8 cellular contexts compared by ENCODE assay signal in genomic region chr16:87869061-87869878, GRCh38. TPM values are rescaled to one million over a fixed set of nuclear protein-coding genes. Genes with fewer than 3 reads are reported as not detected.
DNase-seq lines count a peak whose midpoint lies in the region; ATAC-seq lines count a peak whose summit lies in the region.
"Not testable (repeated sequence)": the region's sequence is repeated elsewhere in the genome, so short reads cannot be mapped to it uniquely, and the experiment has no call there.

TSS of gene SLC7A5 (minus strand) at chr16:87869507. CDS start at chr16:87869422, 85 bp downstream.

- DNase-seq in AML-193 (lab: John Stamatoyannopoulos, UW) (peak; percentile 37 to 42), OCI-M1 (lab: John Stamatoyannopoulos, UW) (peak; percentile 91), lung microvascular endothelial cell (ENCODE audit: low read depth in 2 of 2) (peak; percentile 81 to 88)
- DNase-seq in activated CD8-positive, alpha-beta memory T cell treated with anti-CD3 and anti-CD28 coated beads, Interleukin-2, amount 50 U/mL, for 24 hours (ENCODE audit: extremely low read depth) = peak; percentile 58
- DNase-seq in effector memory CD8-positive, alpha-beta T cell = peak; percentile 85 to 90 (median 88)
- DNase-seq in stimulated activated CD4-positive, alpha-beta T cell treated with anti-CD3 and anti-CD28 coated beads, Interleukin-4, amount 100 ng/mL, for 24 hours = peak; percentile 90

- not testable (repeated sequence) for H3K27me3 Mint-ChIP-seq in effector memory CD8-positive, alpha-beta T cell

- ATAC-seq in GM19328 (IDR thresholded peaks at IDR 0.05; ENCODE audit: unreplicated experiment) (peak; percentile 58), HG03439 (IDR thresholded peaks at IDR 0.05; ENCODE audit: unreplicated experiment) (peak; percentile 64)
- peak; percentile 53 for ATAC-seq in effector memory CD8-positive, alpha-beta T cell (replicated peaks)

- not testable (repeated sequence) for H3K9me3 Mint-ChIP-seq in effector memory CD8-positive, alpha-beta T cell

- peak within 1 kb of the TSS; percentile 93 to 95 for H3K4me3 Mint-ChIP-seq in effector memory CD8-positive, alpha-beta T cell

- H3K4me1 Mint-ChIP-seq in effector memory CD8-positive, alpha-beta T cell (ENCODE audit: low read depth in 2 of 2) = peaks cover 36 to 43% of the 10 kb centered on the region in 2 donors

- peak within 1 kb of the TSS; percentile 98 to 99 for H3K27ac Mint-ChIP-seq in effector memory CD8-positive, alpha-beta T cell

- H3K36me3 Mint-ChIP-seq in effector memory CD8-positive, alpha-beta T cell (ENCODE audit: insufficient read depth) = peaks cover 65% of the 10 kb centered on the region

RNA-seq across cellular contexts. Expression of gene SLC7A5, which starts in this region (rescaled TPM):
- 2.6 and 9.5 TPM in 2 replicates for total RNA-seq in lung microvascular endothelial cell

Comparison
In these comparisons a context has a peak if more than half of its experiments do, and no peak if none do; other contexts are left out.
1. Peak in every context shown above with its lines: DNase-seq and ATAC-seq.
2. DNase-seq: peak in every context shown above with its lines; median percentile 91 in OCI-M1; 90 in stimulated activated CD4-positive, alpha-beta T cell treated with anti-CD3 and anti-CD28 coated beads, Interleukin-4, amount 100 ng/mL, for 24 hours; 88 in effector memory CD8-positive, alpha-beta T cell; 84 in lung microvascular endothelial cell; 58 in activated CD8-positive, alpha-beta memory T cell treated with anti-CD3 and anti-CD28 coated beads, Interleukin-2, amount 50 U/mL, for 24 hours; 40 in AML-193.